In genomic region chr6:82263916-82264315, GRCh38 we compare ENCODE assay signal across 8 cellular contexts.
"Had no signal": no experiment of that assay in that cellular context is flagged by ENCODE, and none has a peak within 500 bp of the region (broad histone marks: within the 10 kb centered on the region; RNA-seq: fewer than 3 reads in every experiment).

No MANE protein-coding gene starts in this region.

- H3K4me3 ChIP-seq: GM23338, HAP-1 had no signal

- H3K4me3 Mint-ChIP-seq: GM23338, HFFc6, IgD-negative memory B cell had no signal

- H3K9me3 Mint-ChIP-seq: GM23338, HFFc6, IgD-negative memory B cell had no signal

- DNase-seq: HFFc6, KBM-7 had no signal

- H3K27ac ChIP-seq: HL-60 had no signal

- H3K9me3 ChIP-seq: HAP-1 had no signal

- H2AFZ ChIP-seq: GM23338 had no signal

- H3K36me3 ChIP-seq: HAP-1 had no signal

- H3K36me3 Mint-ChIP-seq: IgD-negative memory B cell had no signal

- H3K4me1 Mint-ChIP-seq: IgD-negative memory B cell had no signal

- H3K27me3 Mint-ChIP-seq: IgD-negative memory B cell had no signal

- H3K27ac Mint-ChIP-seq: GM23338, HFFc6, IgD-negative memory B cell had no signal

- ATAC-seq: GM23338, HCT116, HepG2 had no signal

- H3K4me2 ChIP-seq: GM23338 had no signal
